8 cellular contexts compared by ENCODE assay signal in the genomic region with DNA sequence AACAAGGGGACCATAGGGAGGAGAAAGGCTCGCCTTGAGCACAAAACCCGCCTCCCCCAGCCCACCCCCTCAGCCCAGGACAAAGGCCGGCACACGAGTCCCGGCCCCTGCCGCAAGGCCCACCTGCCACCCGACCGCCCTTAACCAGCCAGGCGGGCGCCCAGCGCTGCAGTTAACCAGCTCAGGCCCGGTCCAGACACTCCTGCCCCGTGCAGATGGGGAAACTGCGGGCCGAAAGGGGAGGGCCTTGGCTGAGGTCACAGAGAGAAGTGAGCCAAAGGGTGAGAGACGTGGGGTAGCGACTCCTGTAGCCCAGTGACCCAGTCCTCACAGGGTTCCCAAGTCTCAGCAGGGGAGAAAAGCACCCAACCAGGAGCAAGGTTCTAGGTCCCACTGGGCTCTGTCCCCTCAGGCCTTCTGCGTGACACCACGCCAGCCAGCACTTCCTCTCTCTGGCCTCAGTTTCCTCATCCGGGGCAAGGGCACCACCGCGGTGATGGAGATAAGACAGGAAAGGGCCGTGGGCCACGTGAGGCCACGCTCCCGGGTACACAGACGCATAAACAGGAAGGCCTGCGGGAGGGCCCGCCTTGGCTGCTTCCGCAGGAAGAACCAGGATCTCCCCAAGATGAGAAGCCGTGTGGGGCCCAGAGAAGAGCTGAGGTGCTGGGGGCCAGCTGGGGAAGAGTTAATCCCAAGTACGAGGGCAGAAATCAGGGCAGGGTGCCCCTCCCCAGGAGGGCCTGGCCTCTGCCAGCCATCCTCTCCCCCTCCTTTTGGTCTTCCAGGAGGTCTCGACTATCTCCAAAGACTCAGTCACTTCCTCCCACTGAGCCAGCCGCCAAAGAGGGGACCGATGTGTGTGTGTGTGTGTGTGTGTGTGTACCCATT. TPM values are rescaled to one million over a fixed set of nuclear protein-coding genes. Genes with fewer than 3 reads are reported as not detected.
DNase-seq lines count a peak whose midpoint lies in the region; ATAC-seq, FAIRE-seq and TF ChIP-seq lines count a peak whose summit lies in the region.

No MANE protein-coding gene starts in this region.

- H3K9me3 ChIP-seq in heart right ventricle: no peaks in the 10 kb centered on the region

- ATAC-seq in heart right ventricle: peak; percentile 52 to 82 (median 70)
- no peak for ATAC-seq in HG03565 (IDR thresholded peaks at IDR 0.05; ENCODE audit: unreplicated experiment)

- TF ChIP-seq CTCF in heart right ventricle (IDR thresholded peaks at IDR 0.05) (no peak), foreskin fibroblast (IDR thresholded peaks at IDR 0.05; ENCODE audit: low read depth, low read length) (no peak)

- H3K36me3 ChIP-seq in heart right ventricle: peaks cover 0 to 15% (median 0%) of the 10 kb centered on the region in 9 donors

- WGBS in heart right ventricle, 2 donors: 43 to 53% methylated on average over 34 to 35 of the region's 35 CpGs

- H3K27me3 ChIP-seq in heart right ventricle: peaks cover 0 to 17% (median 0%) of the 10 kb centered on the region in 7 donors

- peaks cover 0 to 44% (median 33%) of the 10 kb centered on the region in 9 donors for H3K4me1 ChIP-seq in heart right ventricle

- H3K4me3 ChIP-seq in heart right ventricle (peak overlapping the region; percentile 3 to 74 (median 52)), foreskin fibroblast (ENCODE audit: low read depth in 1 of 2, low read length in 2 of 2) (no peak overlapping the region)

- in situ Hi-C loops in G401 (cut with HindIII; ENCODE audit: low sequenced_read_pairs): no loop called here

- peak overlapping the region; percentile 68 to 97 (median 86) for H3K27ac ChIP-seq in heart right ventricle

- intact Hi-C loops in heart right ventricle (cut with DNase I): no loop called here

- DNase-seq in GM18507 (ENCODE audit: extremely low spot score, insufficient read length, low read depth) (no peak), NCI-H2171 treated with DMSO at 0.1 percent for 48 hours (lab: John Stamatoyannopoulos, UW) (peak; percentile 78), activated T-cell treated with anti-CD3 and anti-CD28 coated beads for 48 hours (ENCODE audit: low read depth) (peak; percentile 80), heart right ventricle (peak; percentile 63 to 75), foreskin fibroblast (no peak), G401 (ENCODE audit: low spot score) (no peak)
- peak; percentile 92 for DNase-seq in stimulated activated CD4-positive, alpha-beta T cell treated with anti-CD3 and anti-CD28 coated beads, Interleukin-15, amount 100 ng/mL, for 24 hours

- FAIRE-seq in GM18507 (lab: Jason Lieb, UNC): peak; percentile 99

RNA-seq across cellular contexts. Expression of a gene that starts 1.8 kb away (rescaled TPM):
- 10 to 100 TPM in 4 of 10 donors, 1 to 10 TPM in 6; 5.1 to 19.4 (median 8.5) TPM for total RNA-seq in heart right ventricle
- polyA plus RNA-seq in heart right ventricle: 10 to 100 TPM in 1 of 2 donors, 1 to 10 TPM in 1; 8.9 to 15.8 TPM
- total RNA-seq in G401 (2014; rRNA removed; shearing (Covaris generic)): 3.3 and 10.6 TPM in 2 replicates

RNA-seq across cellular contexts. Expression of a gene that starts 34.9 kb away (rescaled TPM):
- total RNA-seq in heart right ventricle: 10 to 100 TPM in 3 of 10 donors, 1 to 10 TPM in 7; 7.4 to 12.9 (median 8.5) TPM
- polyA plus RNA-seq in heart right ventricle: 10 to 100 TPM; 14.0 to 14.8 TPM
- total RNA-seq in G401 (2014; rRNA removed; shearing (Covaris generic)): 18.3 and 26.0 TPM in 2 replicates

RNA-seq across cellular contexts. Expression of a gene that starts 57.1 kb away (rescaled TPM):
- total RNA-seq in heart right ventricle: under 1 TPM in 6 of 10 donors, not detected in 4; 0.04 to 0.21 (median 0.05) TPM
- under 1 TPM; under 0.01 to 0.01 TPM for polyA plus RNA-seq in heart right ventricle
- total RNA-seq in G401 (2014; rRNA removed; shearing (Covaris generic)): under 0.01 TPM in 1 of 2 replicates, not detected in the other

Comparison
In these comparisons a context has a peak if more than half of its experiments do, and no peak if none do; other contexts are left out.
1. DNase-seq: peak in NCI-H2171 treated with DMSO at 0.1 percent for 48 hours (single experiment), activated T-cell treated with anti-CD3 and anti-CD28 coated beads for 48 hours (single experiment), heart right ventricle (2 of 2) and stimulated activated CD4-positive, alpha-beta T cell treated with anti-CD3 and anti-CD28 coated beads, Interleukin-15, amount 100 ng/mL, for 24 hours (single experiment); none in GM18507 (single experiment), foreskin fibroblast (0 of 2) and G401 (single experiment).
2. H3K4me3 ChIP-seq: peak in heart right ventricle (10 of 10); none in foreskin fibroblast (0 of 2).